17 cellular contexts compared by ENCODE assay signal in genomic region chr10:32156031-32156495, GRCh38.
DNase-seq lines count a peak whose midpoint lies in the region; ATAC-seq and TF ChIP-seq lines count a peak whose summit lies in the region.
"Had no signal": no experiment of that assay in that cellular context is flagged by ENCODE, and none has a peak within 500 bp of the region (broad histone marks: within the 10 kb centered on the region; RNA-seq: fewer than 3 reads in every experiment).

No MANE protein-coding gene starts in this region.

- H3K4me1 Mint-ChIP-seq in Caco-2 (ENCODE audit: low read depth, unreplicated experiment) (peaks cover 29% of the 10 kb centered on the region), type B pancreatic cell (ENCODE audit: unreplicated experiment) (peaks cover 4% of the 10 kb centered on the region)
- H3K4me1 Mint-ChIP-seq: IgD-negative memory B cell had no signal

- TF ChIP-seq CTCF in Caco-2 (IDR thresholded peaks at IDR 0.05; ENCODE audit: insufficient read depth in 1 of 2, low read depth in 1 of 2, low read length in 1 of 2, severe bottlenecking in 1 of 2, unreplicated experiment in 1 of 2) (no peak), epithelial cell of esophagus (IDR thresholded peaks at IDR 0.05; ENCODE audit: insufficient read depth, low read depth, low read length, missing control alignments) (no peak), type B pancreatic cell (conservative IDR thresholded peaks at IDR 0.05) (no peak), colonic mucosa (IDR thresholded peaks at IDR 0.05) (no peak), heart left ventricle (IDR thresholded peaks at IDR 0.05) (no peak)

- no peak overlapping the region for H3K27ac ChIP-seq in colonic mucosa
- no peak overlapping the region for H3K27ac ChIP-seq in heart left ventricle
- H3K27ac ChIP-seq: SJCRH30 had no signal

- H3K4me3 ChIP-seq in Caco-2 (ENCODE audit: low read depth, low read length) (no peak overlapping the region), epithelial cell of esophagus (ENCODE audit: low read length) (no peak overlapping the region), colonic mucosa (no peak overlapping the region), heart left ventricle (no peak overlapping the region)
- H3K4me3 ChIP-seq: SJCRH30 had no signal

- peaks cover 5% of the 10 kb centered on the region for H3K36me3 Mint-ChIP-seq in Caco-2 (ENCODE audit: insufficient read depth, unreplicated experiment)
- no peaks in the 10 kb centered on the region for H3K36me3 Mint-ChIP-seq in type B pancreatic cell

- CTCF ChIA-PET in Caco-2 (lab: Charles Lee) = interaction anchor here (0.6 kb wide), 1 partner anchor 15 kb away, joined by 3 read pairs; no protein-coding TSS in a partner anchor

- H3K27ac Mint-ChIP-seq in Caco-2 (ENCODE audit: unreplicated experiment) (peak overlapping the region; percentile 76), type B pancreatic cell (peak overlapping the region; percentile 87)
- H3K27ac Mint-ChIP-seq: IgD-negative memory B cell had no signal

- POLR2A ChIA-PET in Caco-2 (lab: Charles Lee) = interaction anchor here (0.6 kb wide), 1 partner anchor 132 kb away, joined by 9 read pairs; no protein-coding TSS in a partner anchor

- no peaks in the 10 kb centered on the region for H3K27me3 Mint-ChIP-seq in Caco-2 (ENCODE audit: insufficient read depth, unreplicated experiment)
- no peaks in the 10 kb centered on the region for H3K27me3 Mint-ChIP-seq in type B pancreatic cell
- H3K27me3 Mint-ChIP-seq: IgD-negative memory B cell had no signal

- H3K36me3 ChIP-seq in Caco-2 (ENCODE audit: control insufficient read depth, insufficient read depth, low read length) (peaks cover 2% of the 10 kb centered on the region; the same call in 1 of the 2 replicates), colonic mucosa (no peaks in the 10 kb centered on the region), heart left ventricle (no peaks in the 10 kb centered on the region)
- H3K36me3 ChIP-seq: SJCRH30 had no signal

- H3K9me3 ChIP-seq in Caco-2 (no peaks in the 10 kb centered on the region), colonic mucosa (no peaks in the 10 kb centered on the region), heart left ventricle (peaks cover 0 to 31% (median 10%) of the 10 kb centered on the region in 12 donors)

- H3K4me1 ChIP-seq in Caco-2 = peaks cover 22% of the 10 kb centered on the region
- no peaks in the 10 kb centered on the region for H3K4me1 ChIP-seq in colonic mucosa
- peaks cover 0 to under 1% (median 0%) of the 10 kb centered on the region in 12 donors for H3K4me1 ChIP-seq in heart left ventricle
- H3K4me1 ChIP-seq: SJCRH30 had no signal

- peak; percentile 76 to 79 for DNase-seq in Caco-2
- peak; percentile 27 for DNase-seq in HT-29 (ENCODE audit: low spot score)
- DNase-seq in epithelial cell of esophagus (ENCODE audit: low read depth) = peak; percentile 39
- no peak for DNase-seq in type B pancreatic cell (ENCODE audit: extremely low spot score, unreplicated experiment)
- no peak for DNase-seq in putamen (ENCODE audit: low spot score)
- no peak for DNase-seq in colonic mucosa
- DNase-seq in heart left ventricle = no peak
- DNase-seq: C1 segment of cervical spinal cord, DMS79 treated with DMSO at 0.1 percent for 48 hours, MV-4-11, NCI-H1694, NCI-H2081 treated with DMSO at 0.1 percent for 48 hours, NCI-H2171 treated with DMSO at 0.1 percent for 48 hours, NCI-H526 treated with DMSO at 0.1 percent for 48 hours, RPMI8226, SJCRH30 had no signal

- H3K9me3 Mint-ChIP-seq in Caco-2 (ENCODE audit: unreplicated experiment) (peaks cover 10% of the 10 kb centered on the region), type B pancreatic cell (peaks cover 5% of the 10 kb centered on the region)

- no TSS peak for BruUV-seq in Caco-2 (replicated peaks; lab: Mats Ljungman, UMichigan)

- no peak for ATAC-seq in heart left ventricle

- H3K9ac ChIP-seq in colonic mucosa (ENCODE audit: low read depth in 2 of 2, low read length in 2 of 2) = no peak overlapping the region

- H3K27me3 ChIP-seq in Caco-2 (replicated peaks; ENCODE audit: control insufficient read depth, insufficient read depth, low read length) (no peaks in the 10 kb centered on the region), colonic mucosa (no peaks in the 10 kb centered on the region), heart left ventricle (no peaks in the 10 kb centered on the region)
- H3K27me3 ChIP-seq: SJCRH30 had no signal

- TF ChIP-seq POLR2A in heart left ventricle (IDR thresholded peaks at IDR 0.05) = no peak

- peak overlapping the region; percentile 48 for H3K4me3 Mint-ChIP-seq in Caco-2 (ENCODE audit: unreplicated experiment)
- peak overlapping the region; percentile 11 for H3K4me3 Mint-ChIP-seq in type B pancreatic cell
- H3K4me3 Mint-ChIP-seq: IgD-negative memory B cell had no signal

- 88 to 96% (median 92%) methylated on average over 4 of the region's 4 CpGs for WGBS in heart left ventricle, 4 donors

- intact Hi-C loops in Caco-2 (cut with micrococcal nuclease; ENCODE audit: unreplicated experiment) (loop anchor here (1.0 to 2.0 kb wide), 5 partner anchors 10 to 61 kb away; no protein-coding TSS in a partner anchor), colonic mucosa (cut with DNase I) (no loop called here), heart left ventricle (cut with DNase I) (no loop called here)

Comparison
In these comparisons a context has a peak if more than half of its experiments do, and no peak if none do; other contexts are left out.
1. DNase-seq: peak in Caco-2 (2 of 2), HT-29 (single experiment) and epithelial cell of esophagus (single experiment); none in type B pancreatic cell (single experiment), putamen (single experiment), colonic mucosa (single experiment) and heart left ventricle (0 of 5).